In genomic region chr10:47379901-47380300, GRCh38 we compare ENCODE assay signal across 21 cellular contexts. TPM values are rescaled to one million over a fixed set of nuclear protein-coding genes. Genes with fewer than 3 reads are reported as not detected.
DNase-seq lines count a peak whose midpoint lies in the region; ATAC-seq and TF ChIP-seq lines count a peak whose summit lies in the region.
"Had no signal": no experiment of that assay in that cellular context is flagged by ENCODE, and none has a peak within 500 bp of the region (broad histone marks: within the 10 kb centered on the region; RNA-seq: fewer than 3 reads in every experiment).

No MANE protein-coding gene starts in this region.

- no peak overlapping the region for H3K4me3 ChIP-seq in sigmoid colon
- H3K4me3 ChIP-seq: pancreas, SJSA1, smooth muscle cell had no signal

- H3K27ac ChIP-seq in sigmoid colon, result no peak overlapping the region
- H3K27ac ChIP-seq: SJSA1 had no signal

- in situ Hi-C loops in GM13976 (cut with MboI; ENCODE audit: low sequenced_read_pairs, unreplicated experiment), result loop anchor here (5.0 to 10.0 kb wide), 2 partner anchors 1095 to 1273 kb away; partner anchors contain the start of gene ANTXRL

- H3K4me1 ChIP-seq in sigmoid colon, result peaks cover 0 to 13% (median 11%) of the 10 kb centered on the region in 4 donors

- DNase-seq in GM13976 (ENCODE audit: low spot score), result peak; percentile 18
- DNase-seq in anterior cingulate cortex (lab: John Stamatoyannopoulos, UW), result peak in 40 of 58 donors; percentile 21 to 91 (median 59)
- peak in 31 of 51 donors; percentile 21 to 83 (median 63) for DNase-seq in hypothalamus (lab: John Stamatoyannopoulos, UW)
- peak; percentile 46 for DNase-seq in sigmoid colon
- no peak for DNase-seq in posterior vena cava (ENCODE audit: low spot score)
- no peak for DNase-seq in 8988T
- DNase-seq in SIG-M5 (lab: John Stamatoyannopoulos, UW), result no peak
- DNase-seq: activated naive CD4-positive, alpha-beta T cell; DMS 273 treated with DMSO at 0.1 percent for 48 hours; foreskin fibroblast; GF-D8; left ventricle myocardium superior; NCI-H1417; NCI-H748 treated with DMSO at 0.1 percent for 48 hours; T1000 had no signal

- H3K36me3 ChIP-seq in sigmoid colon, result no peaks in the 10 kb centered on the region
- H3K36me3 ChIP-seq: pancreas, SJSA1 had no signal

- ATAC-seq in HG03565 (IDR thresholded peaks at IDR 0.05; ENCODE audit: unreplicated experiment), result no peak
- ATAC-seq: left ventricle myocardium superior had no signal

- intact Hi-C loops in sigmoid colon (cut with DNase I), result no loop called here
- intact Hi-C loops in posterior vena cava (cut with DNase I), result no loop called here

- peaks cover 0 to 9% (median 0%) of the 10 kb centered on the region in 3 donors for H3K27me3 ChIP-seq in sigmoid colon
- H3K27me3 ChIP-seq: pancreas, SJSA1 had no signal

- 69 to 73% methylated on average over 11 of the region's 11 CpGs for WGBS in sigmoid colon, 2 donors

- no peak for TF ChIP-seq POLR2A in sigmoid colon (IDR thresholded peaks at IDR 0.05)

- H3K9me3 ChIP-seq in sigmoid colon, result no peaks in the 10 kb centered on the region
- H3K9me3 ChIP-seq: pancreas, SJSA1 had no signal

- no peak for TF ChIP-seq EP300 in sigmoid colon (IDR thresholded peaks at IDR 0.05)

- TF ChIP-seq CTCF in GM13976 (IDR thresholded peaks at IDR 0.05; ENCODE audit: borderline replicate concordance, control extremely low read depth, extremely low read depth, insufficient read depth, missing control alignments) (no peak), sigmoid colon (IDR thresholded peaks at IDR 0.05) (no peak)

RNA-seq across cellular contexts. Expression of gene ZNF488, which starts 4.2 kb away (rescaled TPM):
- under 1 TPM in 1 of 4 donors, not detected in 3; 0.16 TPM for total RNA-seq in sigmoid colon
- polyA plus RNA-seq in sigmoid colon, result under 1 TPM; 0.60 to 0.82 (median 0.69) TPM
- total RNA-seq in posterior vena cava, result not detected
- total RNA-seq: left ventricle myocardium superior had no signal
- polyA plus RNA-seq: pancreas, smooth muscle cell had no signal

RNA-seq across cellular contexts. Expression of gene RBP3, which starts 31.7 kb away (rescaled TPM):
- total RNA-seq in sigmoid colon (not detected), posterior vena cava (not detected)
- not detected for polyA plus RNA-seq in sigmoid colon
- total RNA-seq: left ventricle myocardium superior, LHCN-M2, pancreas, SJSA1, smooth muscle cell had no signal
- polyA plus RNA-seq: BJ, pancreas, smooth muscle cell had no signal

RNA-seq across cellular contexts. Expression of gene GDF2, which starts 57.6 kb away (rescaled TPM):
- not detected for total RNA-seq in sigmoid colon
- polyA plus RNA-seq in sigmoid colon, result not detected
- total RNA-seq in posterior vena cava, result not detected
- total RNA-seq: left ventricle myocardium superior, LHCN-M2, pancreas, SJSA1, smooth muscle cell had no signal
- polyA plus RNA-seq: BJ, pancreas, smooth muscle cell had no signal

Comparison
In these comparisons a context has a peak if more than half of its experiments do, and no peak if none do; other contexts are left out.
1. DNase-seq: peak in GM13976 (single experiment), anterior cingulate cortex (40 of 58), hypothalamus (31 of 51) and sigmoid colon (single experiment); none in posterior vena cava (single experiment), 8988T (single experiment) and SIG-M5 (single experiment).